ENCODE assay signal across 18 cellular contexts in the genomic region with DNA sequence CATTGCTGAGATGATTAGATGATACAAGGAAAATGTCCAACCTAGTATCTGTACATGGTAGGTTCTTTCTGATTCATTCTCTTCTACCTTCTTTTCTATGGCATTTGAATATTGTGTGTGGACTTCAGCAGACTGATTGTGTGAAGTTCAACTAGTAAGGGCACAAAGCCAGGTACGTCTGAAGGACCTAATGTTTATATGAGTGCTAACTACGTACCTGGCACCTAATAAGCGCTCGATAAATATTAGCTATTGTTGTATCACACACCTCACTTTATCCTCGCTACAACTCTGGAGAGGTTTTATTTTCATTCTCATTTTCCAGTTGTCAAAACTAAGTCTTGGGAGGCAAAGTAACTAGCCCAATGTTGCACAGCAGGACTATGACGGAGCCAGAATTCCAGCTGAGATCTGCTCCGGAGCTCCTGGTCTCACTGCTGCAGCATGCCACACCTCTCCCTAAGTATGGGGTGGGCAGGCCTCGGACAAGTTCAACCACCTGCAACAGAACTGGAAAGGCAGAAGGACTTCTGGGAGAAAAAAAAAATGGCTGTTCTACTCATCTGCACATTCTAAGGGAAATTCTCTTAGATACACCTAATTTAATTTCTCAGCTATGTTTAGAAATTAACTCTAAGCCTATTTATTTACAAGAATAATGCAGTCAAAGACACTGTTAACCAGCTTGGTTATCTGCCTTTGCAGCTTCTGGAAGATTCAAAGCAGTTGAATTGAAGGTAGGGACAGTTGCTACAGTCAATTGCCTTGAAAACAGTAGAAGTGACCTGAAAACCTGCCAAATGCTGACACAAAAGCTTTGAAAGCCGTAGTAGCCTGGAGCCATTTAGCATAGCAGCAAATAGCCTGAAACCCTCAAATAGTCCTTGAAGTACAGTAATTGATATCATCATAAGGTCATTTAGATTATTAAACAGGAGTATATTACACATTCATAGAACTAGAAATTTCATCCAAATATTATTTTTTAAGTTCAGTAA.
DNase-seq lines count a peak whose midpoint lies in the region; ATAC-seq and TF ChIP-seq lines count a peak whose summit lies in the region.
"Had no signal": no experiment of that assay in that cellular context is flagged by ENCODE, and none has a peak within 500 bp of the region (broad histone marks: within the 10 kb centered on the region; RNA-seq: fewer than 3 reads in every experiment).

No MANE protein-coding gene starts in this region.

- no peak overlapping the region for H3K27ac Mint-ChIP-seq in MCF 10A (ENCODE audit: low read depth, unreplicated experiment)
- H3K27ac Mint-ChIP-seq in endodermal cell, result no peak overlapping the region
- H3K27ac Mint-ChIP-seq in activated naive CD4-positive, alpha-beta T cell treated with anti-CD3 and anti-CD28 coated beads, Interleukin-2, amount 50 U/mL, for 72 hours, result no peak overlapping the region
- H3K27ac Mint-ChIP-seq: activated CD8-positive, alpha-beta memory T cell treated with anti-CD3 and anti-CD28 coated beads, Interleukin-2, amount 10 ng/mL, durations not matched to agents 7 days and 5 days; T-helper 1 cell treated with Interleukin-12 subunit alpha and Interleukin-12 subunit beta and Interleukin-4 antibody, amounts not matched to agents 30 μg/mL and 1 μg/mL, for 36 hours had no signal

- H3K4me2 ChIP-seq in mammary epithelial cell (ENCODE audit: insufficient read depth, low read depth, low read length), result no peak overlapping the region

- H2AFZ ChIP-seq in mammary epithelial cell (ENCODE audit: low read depth, low read length), result no peak overlapping the region

- no peaks in the 10 kb centered on the region for H3K79me2 ChIP-seq in mammary epithelial cell (ENCODE audit: insufficient read depth, low read length)

- dilution Hi-C loops in mammary epithelial cell (cut with HindIII; ENCODE audit: low sequenced_read_pairs), result no loop called here

- H3K4me3 Mint-ChIP-seq in MCF 10A (ENCODE audit: unreplicated experiment) (no peak overlapping the region), endodermal cell (no peak overlapping the region)
- H3K4me3 Mint-ChIP-seq: activated CD8-positive, alpha-beta memory T cell treated with anti-CD3 and anti-CD28 coated beads, Interleukin-2, amount 10 ng/mL, durations not matched to agents 7 days and 5 days; neural crest cell; T-helper 1 cell treated with Interleukin-12 subunit alpha and Interleukin-12 subunit beta and Interleukin-4 antibody, amounts not matched to agents 30 μg/mL and 1 μg/mL, for 36 hours had no signal

- H3K27ac ChIP-seq in mammary epithelial cell (ENCODE audit: insufficient read depth, low read depth, low read length) (no peak overlapping the region), endodermal cell (ENCODE audit: low read depth, low read length) (no peak overlapping the region)
- H3K27ac ChIP-seq: ascending aorta, tibial nerve had no signal

- H3K4me3 ChIP-seq in mammary epithelial cell (replicated peaks in 1 of 3; ENCODE audit: insufficient read depth in 1 of 3, low read depth in 2 of 3, low read length in 3 of 3) (no peak overlapping the region), endodermal cell (ENCODE audit: low read length) (no peak overlapping the region)
- H3K4me3 ChIP-seq: ascending aorta, tibial nerve had no signal

- H3K9ac ChIP-seq in mammary epithelial cell (ENCODE audit: insufficient read depth, low read length) (no peak overlapping the region), endodermal cell (ENCODE audit: extremely low read depth, low read length, poor library complexity, severe bottlenecking) (no peak overlapping the region)

- H4K20me1 ChIP-seq in mammary epithelial cell (ENCODE audit: insufficient read depth, low read length), result no peaks in the 10 kb centered on the region

- no peak for ATAC-seq in activated naive CD4-positive, alpha-beta T cell treated with anti-CD3 and anti-CD28 coated beads, Interleukin-2, amount 50 U/mL, for 72 hours
- ATAC-seq in HG03521 (IDR thresholded peaks at IDR 0.05; ENCODE audit: unreplicated experiment) (no peak), HG03432 (IDR thresholded peaks at IDR 0.05; ENCODE audit: unreplicated experiment) (no peak)
- ATAC-seq: activated CD4-positive, CD25-positive, alpha-beta regulatory T cell treated with anti-CD3 and anti-CD28 coated beads, Interleukin-2, amount 50 U/mL, for 24 hours; activated CD8-positive, alpha-beta memory T cell treated with anti-CD3 and anti-CD28 coated beads, Interleukin-2, amount 10 ng/mL, durations not matched to agents 7 days and 5 days; sciatic nerve had no signal

- DNase-seq in MCF 10A (ENCODE audit: unreplicated experiment), result peak; percentile 28
- no peak for DNase-seq in mammary epithelial cell
- DNase-seq in NCI-H460 (ENCODE audit: extremely low read depth, low read depth), result peak; percentile 55
- peak; percentile 54 for DNase-seq in endodermal cell
- no peak for DNase-seq in activated naive CD4-positive, alpha-beta T cell treated with anti-CD3 and anti-CD28 coated beads, Interleukin-2, amount 50 U/mL, for 72 hours (ENCODE audit: low spot score in 2 of 2)
- DNase-seq in germinal center (ENCODE audit: low spot score), result no peak
- DNase-seq: activated CD8-positive, alpha-beta memory T cell treated with anti-CD3 and anti-CD28 coated beads, Interleukin-2, amount 10 ng/mL, durations not matched to agents 7 days and 5 days; activated gamma-delta T cell; NCI-H526 treated with DMSO at 0.1 percent for 48 hours; stimulated activated CD4-positive, alpha-beta T cell treated with anti-CD3 and anti-CD28 coated beads, Interleukin-4, amount 100 ng/mL, for 24 hours had no signal

- H3K9me3 Mint-ChIP-seq in MCF 10A (ENCODE audit: unreplicated experiment), result no peaks in the 10 kb centered on the region
- no peaks in the 10 kb centered on the region for H3K9me3 Mint-ChIP-seq in endodermal cell
- no peaks in the 10 kb centered on the region for H3K9me3 Mint-ChIP-seq in activated naive CD4-positive, alpha-beta T cell treated with anti-CD3 and anti-CD28 coated beads, Interleukin-2, amount 50 U/mL, for 72 hours
- H3K9me3 Mint-ChIP-seq: neural crest cell; T-helper 1 cell treated with Interleukin-12 subunit alpha and Interleukin-12 subunit beta and Interleukin-4 antibody, amounts not matched to agents 30 μg/mL and 1 μg/mL, for 36 hours had no signal

- no peak for TF ChIP-seq CTCF in MCF 10A (IDR thresholded peaks at IDR 0.05; ENCODE audit: unreplicated experiment)
- TF ChIP-seq CTCF in mammary epithelial cell (conservative IDR thresholded peaks at IDR 0.05 in 1 of 2, IDR thresholded peaks at IDR 0.05 in 1 of 2; ENCODE audit: extremely low read depth in 1 of 2, insufficient read depth in 1 of 2, low read depth in 1 of 2, low read length in 2 of 2), result no peak
- TF ChIP-seq CTCF in endodermal cell (conservative IDR thresholded peaks at IDR 0.05), result no peak

- no peaks in the 10 kb centered on the region for H3K36me3 Mint-ChIP-seq in MCF 10A (ENCODE audit: insufficient read depth, unreplicated experiment)
- H3K36me3 Mint-ChIP-seq in endodermal cell (ENCODE audit: low read depth), result no peaks in the 10 kb centered on the region
- H3K36me3 Mint-ChIP-seq in activated naive CD4-positive, alpha-beta T cell treated with anti-CD3 and anti-CD28 coated beads, Interleukin-2, amount 50 U/mL, for 72 hours, result no peaks in the 10 kb centered on the region
- H3K36me3 Mint-ChIP-seq: activated CD8-positive, alpha-beta memory T cell treated with anti-CD3 and anti-CD28 coated beads, Interleukin-2, amount 10 ng/mL, durations not matched to agents 7 days and 5 days had no signal

- H3K4me1 Mint-ChIP-seq in MCF 10A (ENCODE audit: insufficient read depth, unreplicated experiment) (peaks cover 13% of the 10 kb centered on the region), endodermal cell (peaks cover 6% of the 10 kb centered on the region)
- H3K4me1 Mint-ChIP-seq: activated CD8-positive, alpha-beta memory T cell treated with anti-CD3 and anti-CD28 coated beads, Interleukin-2, amount 10 ng/mL, durations not matched to agents 7 days and 5 days; neural crest cell had no signal

- H3K27me3 Mint-ChIP-seq in MCF 10A (ENCODE audit: insufficient read depth, unreplicated experiment), result no peaks in the 10 kb centered on the region
- H3K27me3 Mint-ChIP-seq in endodermal cell (ENCODE audit: insufficient read depth), result no peaks in the 10 kb centered on the region

- H3K36me3 ChIP-seq in mammary epithelial cell (ENCODE audit: insufficient read depth, low read length) (no peaks in the 10 kb centered on the region), endodermal cell (ENCODE audit: control insufficient read depth, insufficient read depth, low read length) (no peaks in the 10 kb centered on the region)
- H3K36me3 ChIP-seq: ascending aorta, tibial nerve had no signal

- POLR2A ChIA-PET in MCF 10A (lab: Yijun Ruan, JAX), result no interaction called here

- CTCF ChIA-PET in MCF 10A (lab: Yijun Ruan, JAX), result interaction anchor here (0.7 kb wide), 1 partner anchor 196 kb away, joined by 4 read pairs; no protein-coding TSS in a partner anchor
- CTCF ChIA-PET in mammary epithelial cell (lab: Charles Lee; ENCODE audit: low non-redundant PET), result no interaction called here

- H3K4me1 ChIP-seq in mammary epithelial cell (ENCODE audit: insufficient read depth, low read length) (peaks cover 5% of the 10 kb centered on the region), endodermal cell (ENCODE audit: control insufficient read depth, insufficient read depth, low read length) (no peaks in the 10 kb centered on the region)
- H3K4me1 ChIP-seq: ascending aorta had no signal

- intact Hi-C loops in MCF 10A (cut with micrococcal nuclease) (no loop called here), mammary epithelial cell (cut with micrococcal nuclease) (no loop called here)

- no TSS peak for BruUV-seq in MCF 10A (replicated peaks; lab: Mats Ljungman, UMichigan)
- BruUV-seq in mammary epithelial cell (replicated peaks; lab: Mats Ljungman, UMichigan), result no TSS peak

- no peaks in the 10 kb centered on the region for H3K9me3 ChIP-seq in mammary epithelial cell (replicated peaks; ENCODE audit: insufficient read depth, low read length)
- H3K9me3 ChIP-seq in endodermal cell (ENCODE audit: control insufficient read depth, low read length), result no peaks in the 10 kb centered on the region
- H3K9me3 ChIP-seq: ascending aorta, tibial nerve had no signal

- 63% methylated on average over 8 of the region's 9 CpGs for WGBS in mammary epithelial cell (ENCODE audit: low coverage, missing lambda C conversion rate)
- 87 to 93% methylated on average over 3 to 9 of the region's 9 CpGs for WGBS in endodermal cell (ENCODE audit: insufficient coverage in 1 of 2, insufficient read length in 1 of 2), 2 experiments

- in situ Hi-C loops in mammary epithelial cell (cut with MboI; ENCODE audit: low sequenced_read_pairs in 2 of 2), result no loop called here

- H3K27me3 ChIP-seq in mammary epithelial cell (ENCODE audit: insufficient read depth, low read length) (no peaks in the 10 kb centered on the region), endodermal cell (ENCODE audit: control insufficient read depth, insufficient read depth, low read length, poor library complexity, severe bottlenecking) (no peaks in the 10 kb centered on the region)
- H3K27me3 ChIP-seq: ascending aorta, tibial nerve had no signal

Comparison
In these comparisons a context has a peak if more than half of its experiments do, and no peak if none do; other contexts are left out.
1. DNase-seq: peak in MCF 10A (single experiment), NCI-H460 (single experiment) and endodermal cell (single experiment); none in mammary epithelial cell (single experiment), activated naive CD4-positive, alpha-beta T cell treated with anti-CD3 and anti-CD28 coated beads, Interleukin-2, amount 50 U/mL, for 72 hours (0 of 2) and germinal center (single experiment).